In the genomic region with DNA sequence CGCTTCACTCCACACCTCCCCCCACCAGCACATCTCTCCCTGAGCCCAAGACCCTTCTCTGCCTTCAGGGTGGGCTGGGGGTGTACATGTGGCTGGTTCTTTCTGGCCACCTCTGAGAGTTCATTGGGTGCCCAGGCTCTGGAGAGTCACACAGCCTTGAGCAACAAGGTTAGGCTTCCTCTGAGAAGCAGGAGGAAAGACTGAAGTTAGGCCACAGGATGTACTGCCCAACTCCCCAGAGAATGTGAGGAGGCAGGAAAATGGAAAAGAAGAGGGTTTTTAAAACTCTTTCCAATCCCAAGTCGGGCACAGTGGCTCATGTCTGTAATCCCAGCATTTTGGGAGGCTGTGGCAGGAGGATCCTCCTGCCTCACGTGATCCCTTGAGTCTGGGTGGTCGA, we compare ENCODE assay signal across 19 cellular contexts. TPM values are rescaled to one million over a fixed set of nuclear protein-coding genes. Genes with fewer than 3 reads are reported as not detected.
DNase-seq lines count a peak whose midpoint lies in the region; ATAC-seq and TF ChIP-seq lines count a peak whose summit lies in the region.
"Had no signal": no experiment of that assay in that cellular context is flagged by ENCODE, and none has a peak within 500 bp of the region (broad histone marks: within the 10 kb centered on the region; RNA-seq: fewer than 3 reads in every experiment).

No MANE protein-coding gene starts in this region.

- H3K27me3 Mint-ChIP-seq in chondrocyte (ENCODE audit: low read depth) = no peaks in the 10 kb centered on the region
- H3K27me3 Mint-ChIP-seq in mesothelial cell of epicardium (ENCODE audit: low read depth) = no peaks in the 10 kb centered on the region

- H3K9me3 ChIP-seq in right atrium auricular region = no peaks in the 10 kb centered on the region
- no peaks in the 10 kb centered on the region for H3K9me3 ChIP-seq in transverse colon

- TF ChIP-seq CTCF in right atrium auricular region (IDR thresholded peaks at IDR 0.05) (no peak), chondrocyte (IDR thresholded peaks at IDR 0.05) (no peak), mesothelial cell of epicardium (IDR thresholded peaks at IDR 0.05; ENCODE audit: unreplicated experiment) (no peak), transverse colon (IDR thresholded peaks at IDR 0.05) (no peak)

- H3K4me1 Mint-ChIP-seq in chondrocyte (ENCODE audit: low read depth) (peaks cover 42% of the 10 kb centered on the region), mesothelial cell of epicardium (peaks cover 41% of the 10 kb centered on the region)

- in situ Hi-C loops in transverse colon (cut with MboI; ENCODE audit: low pct_ligation_motif_present in 1 of 4, low pct_unique_long_range_greater_than_20kb in 1 of 4, low sequenced_read_pairs in 3 of 4) = no loop called here

- ATAC-seq in left cardiac atrium (no peak), GM19351 (IDR thresholded peaks at IDR 0.05; ENCODE audit: unreplicated experiment) (no peak)

- 79 to 100% methylated on average over 1 to 4 of the region's 4 CpGs for WGBS in transverse colon (ENCODE audit: low coverage in 1 of 2), 2 donors

- H3K36me3 Mint-ChIP-seq in chondrocyte (ENCODE audit: low read depth) (peaks cover 9% of the 10 kb centered on the region), mesothelial cell of epicardium (peaks cover 6% of the 10 kb centered on the region)
- H3K36me3 Mint-ChIP-seq: activated naive CD4-positive, alpha-beta T cell treated with anti-CD3 and anti-CD28 coated beads, Interleukin-2, amount 10 ng/mL, durations not matched to agents 7 days and 5 days had no signal

- H3K4me1 ChIP-seq in right atrium auricular region (peaks cover 0 to 50% of the 10 kb centered on the region in 2 donors), transverse colon (peaks cover 24 to 59% (median 33%) of the 10 kb centered on the region in 4 donors)

- intact Hi-C loops in left cardiac atrium (cut with DNase I) = no loop called here
- intact Hi-C loops in transverse colon (cut with DNase I; ENCODE audit: low total_unique reads) = no loop called here

- H3K27ac ChIP-seq in right atrium auricular region = peak overlapping the region; percentile 71 to 83
- H3K27ac ChIP-seq in transverse colon = peak overlapping the region; percentile 83 to 95 (median 93)

- H3K4me3 ChIP-seq in right atrium auricular region (no peak overlapping the region), transverse colon (no peak overlapping the region)

- H3K36me3 ChIP-seq in right atrium auricular region (peaks cover 24% of the 10 kb centered on the region), transverse colon (no peaks in the 10 kb centered on the region)

- H3K9me3 Mint-ChIP-seq in chondrocyte (ENCODE audit: low read depth) (no peaks in the 10 kb centered on the region), mesothelial cell of epicardium (no peaks in the 10 kb centered on the region)
- H3K9me3 Mint-ChIP-seq: activated CD4-positive, alpha-beta T cell treated with anti-CD3 and anti-CD28 coated beads, Interleukin-2, amount 10 ng/mL, durations not matched to agents 7 days and 5 days; activated naive CD4-positive, alpha-beta T cell treated with anti-CD3 and anti-CD28 coated beads, Interleukin-2, amount 10 ng/mL, durations not matched to agents 7 days and 5 days had no signal

- TF ChIP-seq EP300 in transverse colon (IDR thresholded peaks at IDR 0.05; ENCODE audit: low read depth) = no peak

- H3K4me3 Mint-ChIP-seq in chondrocyte (ENCODE audit: unreplicated experiment) (no peak overlapping the region), mesothelial cell of epicardium (no peak overlapping the region)
- H3K4me3 Mint-ChIP-seq: activated CD4-positive, alpha-beta T cell treated with anti-CD3 and anti-CD28 coated beads, Interleukin-2, amount 10 ng/mL, durations not matched to agents 7 days and 5 days; activated naive CD4-positive, alpha-beta T cell treated with anti-CD3 and anti-CD28 coated beads, Interleukin-2, amount 10 ng/mL, durations not matched to agents 7 days and 5 days had no signal

- H3K27me3 ChIP-seq in right atrium auricular region = no peaks in the 10 kb centered on the region
- no peaks in the 10 kb centered on the region for H3K27me3 ChIP-seq in transverse colon

- peak overlapping the region; percentile 76 for H3K27ac Mint-ChIP-seq in chondrocyte (ENCODE audit: unreplicated experiment)
- peak overlapping the region; percentile 98 for H3K27ac Mint-ChIP-seq in mesothelial cell of epicardium
- H3K27ac Mint-ChIP-seq: activated CD4-positive, alpha-beta T cell treated with anti-CD3 and anti-CD28 coated beads, Interleukin-2, amount 10 ng/mL, durations not matched to agents 7 days and 5 days; activated naive CD4-positive, alpha-beta T cell treated with anti-CD3 and anti-CD28 coated beads, Interleukin-2, amount 10 ng/mL, durations not matched to agents 7 days and 5 days had no signal

- no peak for TF ChIP-seq POLR2A in transverse colon (IDR thresholded peaks at IDR 0.05)

- DNase-seq in right atrium auricular region (ENCODE audit: low spot score) = no peak
- no peak for DNase-seq in left cardiac atrium
- DNase-seq in chondrocyte (ENCODE audit: low spot score) = no peak
- DNase-seq in mesothelial cell of epicardium (ENCODE audit: low spot score in 2 of 2, unreplicated experiment in 2 of 2) = no peak
- DNase-seq in transverse colon = no peak
- no peak for DNase-seq in foreskin melanocyte
- no peak for DNase-seq in activated CD4-positive, CD25-positive, alpha-beta regulatory T cell (lab: John Stamatoyannopoulos, UW)
- DNase-seq: activated CD4-positive, alpha-beta T cell treated with anti-CD3 and anti-CD28 coated beads, Interleukin-2, amount 10 ng/mL, durations not matched to agents 7 days and 5 days; activated naive CD4-positive, alpha-beta T cell treated with anti-CD3 and anti-CD28 coated beads, Interleukin-2, amount 10 ng/mL, durations not matched to agents 7 days and 5 days; amygdala; Calu3; dermis blood vessel endothelial cell; hippocampal formation; NCI-H1092 treated with DMSO at 0.1 percent for 48 hours; NCI-H2029; NCI-H2227 treated with DMSO at 0.1 percent for 48 hours; small intestine; stimulated activated CD4-positive, alpha-beta T cell treated with anti-CD3 and anti-CD28 coated beads, Interleukin-1b, Interleukin-23, amount 100 ng/mL, for 48 hours had no signal

RNA-seq across cellular contexts. Expression of a gene that starts 7.3 kb away (rescaled TPM):
- total RNA-seq in right atrium auricular region = 10 to 100 TPM in 1 of 2 donors, 1 to 10 TPM in 1; 5.9 to 12.1 TPM
- total RNA-seq in left cardiac atrium = 10 to 100 TPM; 28.2 to 45.2 TPM
- 50.7 to 56.1 TPM (median 55.2 TPM) in 3 replicates for total RNA-seq in chondrocyte
- total RNA-seq in mesothelial cell of epicardium = 83.3 to 95.8 TPM (median 91.9 TPM) in 3 replicates
- total RNA-seq in transverse colon = 10 to 100 TPM in 3 of 4 donors, 1 to 10 TPM in 1; 9.1 to 41.9 (median 12.2) TPM

RNA-seq across cellular contexts. Expression of a gene that starts 10.7 kb away (rescaled TPM):
- 10 to 100 TPM; 17.2 to 20.0 TPM for total RNA-seq in right atrium auricular region
- 10 to 100 TPM; 51.1 to 66.2 TPM for total RNA-seq in left cardiac atrium
- 17.2 to 18.4 TPM (median 17.9 TPM) in 3 replicates for total RNA-seq in chondrocyte
- total RNA-seq in mesothelial cell of epicardium = 4.6 to 5.6 TPM (median 5.1 TPM) in 3 replicates
- total RNA-seq in transverse colon = 10 to 100 TPM; 11.2 to 35.0 (median 20.5) TPM

RNA-seq across cellular contexts. Expression of a gene that starts 11.7 kb away (rescaled TPM):
- total RNA-seq in right atrium auricular region (100 to 1,000 TPM; 185 to 200 TPM), left cardiac atrium (100 to 1,000 TPM; 139 to 163 TPM), chondrocyte (118 to 156 TPM (median 120 TPM) in 3 replicates), mesothelial cell of epicardium (107 to 121 TPM (median 115 TPM) in 3 replicates), transverse colon (100 to 1,000 TPM; 137 to 169 (median 159) TPM)

RNA-seq across cellular contexts. Expression of a gene that starts 35.7 kb away (rescaled TPM):
- total RNA-seq in right atrium auricular region (10 to 100 TPM; 38.6 to 71.6 TPM), left cardiac atrium (10 to 100 TPM; 76.1 to 88.9 TPM), chondrocyte (44.9 to 64.2 TPM (median 50.0 TPM) in 3 replicates), mesothelial cell of epicardium (171 to 184 TPM (median 178 TPM) in 3 replicates), transverse colon (100 to 1,000 TPM in 2 of 4 donors, 10 to 100 TPM in 2; 68.7 to 272 (median 100) TPM)

RNA-seq across cellular contexts. Expression of a gene that starts 58.5 kb away (rescaled TPM):
- 10 to 100 TPM; 45.9 to 47.7 TPM for total RNA-seq in right atrium auricular region
- 10 to 100 TPM; 36.1 to 42.0 TPM for total RNA-seq in left cardiac atrium
- 55.5 to 66.8 TPM (median 58.7 TPM) in 3 replicates for total RNA-seq in chondrocyte
- total RNA-seq in mesothelial cell of epicardium = 73.5 to 81.1 TPM (median 76.0 TPM) in 3 replicates
- total RNA-seq in transverse colon = 10 to 100 TPM; 15.3 to 63.5 (median 23.5) TPM
